24 cellular contexts compared by ENCODE assay signal in the genomic region with DNA sequence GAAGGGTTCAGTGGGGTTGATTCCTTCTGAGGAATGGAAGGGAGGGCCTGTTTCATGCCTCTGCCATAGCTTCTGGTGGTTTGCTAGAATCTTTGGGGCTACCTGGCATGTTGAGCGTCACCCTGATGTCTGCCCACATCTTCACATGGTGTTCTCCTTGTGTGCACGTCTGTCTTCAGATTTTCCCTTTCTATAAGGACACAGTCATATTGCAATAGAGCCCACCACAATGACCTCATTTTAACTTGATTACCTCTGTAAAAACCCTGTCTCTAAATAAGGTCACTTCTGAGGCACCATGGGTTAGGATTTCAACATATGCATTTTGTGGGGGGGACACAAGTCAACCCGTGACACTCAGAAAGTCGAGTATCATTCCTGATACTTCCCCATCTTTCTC.
"Had no signal": no experiment of that assay in that cellular context is flagged by ENCODE, and none has a peak within 500 bp of the region (broad histone marks: within the 10 kb centered on the region; RNA-seq: fewer than 3 reads in every experiment).

No MANE protein-coding gene starts in this region.

- ATAC-seq: activated CD8-positive, alpha-beta memory T cell treated with anti-CD3 and anti-CD28 coated beads, Interleukin-2, amount 10 ng/mL, durations not matched to agents 7 days and 5 days; activated CD8-positive, alpha-beta T cell treated with anti-CD3 and anti-CD28 coated beads for 36 hours; left lobe of liver; naive thymus-derived CD8-positive, alpha-beta T cell had no signal

- H3K9ac ChIP-seq: neural progenitor cell had no signal

- H3K36me3 ChIP-seq: neural progenitor cell, sigmoid colon, upper lobe of right lung, WERI-Rb-1 had no signal

- H3K36me3 Mint-ChIP-seq: activated CD8-positive, alpha-beta memory T cell treated with anti-CD3 and anti-CD28 coated beads, Interleukin-2, amount 10 ng/mL, durations not matched to agents 7 days and 5 days; neural progenitor cell had no signal

- H3K27me3 ChIP-seq: neural progenitor cell, upper lobe of right lung had no signal

- DNase-seq: activated CD4-positive, alpha-beta T cell treated with anti-CD3 and anti-CD28 coated beads, Interleukin-2, amount 10 ng/mL, durations not matched to agents 7 days and 5 days; activated CD4-positive, CD25-positive, alpha-beta regulatory T cell treated with anti-CD3 and anti-CD28 coated beads, Interleukin-2, amount 50 U/mL, for 72 hours; activated CD8-positive, alpha-beta memory T cell treated with anti-CD3 and anti-CD28 coated beads, Interleukin-2, amount 10 ng/mL, durations not matched to agents 7 days and 5 days; activated CD8-positive, alpha-beta T cell treated with anti-CD3 and anti-CD28 coated beads for 36 hours; activated T-cell treated with anti-CD3 and anti-CD28 coated beads for 4 hours; amygdala; cerebellar nuclear complex; endodermal cell; naive thymus-derived CD8-positive, alpha-beta T cell; retina; stimulated activated CD4-positive, alpha-beta T cell treated with anti-CD3 and anti-CD28 coated beads, Interleukin-2, amount 100 ng/mL, for 48 hours; stimulated activated CD8-positive, alpha-beta memory T cell treated with anti-CD3 and anti-CD28 coated beads, Interleukin-4, amount 100 ng/mL, for 48 hours; stimulated activated naive CD4-positive, alpha-beta T cell; T-helper 1 cell; upper lobe of right lung; WERI-Rb-1 had no signal

- H3K9me3 ChIP-seq: sigmoid colon, upper lobe of right lung had no signal

- H3K4me3 Mint-ChIP-seq: activated CD4-positive, alpha-beta T cell treated with anti-CD3 and anti-CD28 coated beads, Interleukin-2, amount 10 ng/mL, durations not matched to agents 7 days and 5 days; activated CD8-positive, alpha-beta memory T cell treated with anti-CD3 and anti-CD28 coated beads, Interleukin-2, amount 10 ng/mL, durations not matched to agents 7 days and 5 days; activated CD8-positive, alpha-beta T cell treated with anti-CD3 and anti-CD28 coated beads for 36 hours; endodermal cell; naive thymus-derived CD8-positive, alpha-beta T cell; neural progenitor cell had no signal

- H3K4me1 Mint-ChIP-seq: activated CD4-positive, alpha-beta T cell treated with anti-CD3 and anti-CD28 coated beads, Interleukin-2, amount 10 ng/mL, durations not matched to agents 7 days and 5 days; neural progenitor cell had no signal

- H3K27ac Mint-ChIP-seq: activated CD4-positive, alpha-beta T cell treated with anti-CD3 and anti-CD28 coated beads, Interleukin-2, amount 10 ng/mL, durations not matched to agents 7 days and 5 days; activated CD8-positive, alpha-beta memory T cell treated with anti-CD3 and anti-CD28 coated beads, Interleukin-2, amount 10 ng/mL, durations not matched to agents 7 days and 5 days; activated CD8-positive, alpha-beta T cell treated with anti-CD3 and anti-CD28 coated beads for 36 hours; activated naive CD4-positive, alpha-beta T cell treated with anti-CD3 and anti-CD28 coated beads, Interleukin-2, amount 50 U/mL, for 72 hours; endodermal cell; naive thymus-derived CD8-positive, alpha-beta T cell; neural progenitor cell; progenitor cell of endocrine pancreas had no signal

- H3K9me3 Mint-ChIP-seq: activated CD4-positive, alpha-beta T cell treated with anti-CD3 and anti-CD28 coated beads, Interleukin-2, amount 10 ng/mL, durations not matched to agents 7 days and 5 days; activated CD8-positive, alpha-beta T cell treated with anti-CD3 and anti-CD28 coated beads for 36 hours; endodermal cell; naive thymus-derived CD8-positive, alpha-beta T cell; neural progenitor cell had no signal

- H3K4me3 ChIP-seq: coronary artery, lung, neural progenitor cell, sigmoid colon, smooth muscle cell, upper lobe of right lung had no signal

- H3K27ac ChIP-seq: neural progenitor cell, upper lobe of right lung, WERI-Rb-1 had no signal

- H3K4me1 ChIP-seq: upper lobe of right lung had no signal
